Comparison of ENCODE assay signal across 18 cellular contexts in genomic region chr3:132245547-132245946, GRCh38.
DNase-seq lines count a peak whose midpoint lies in the region; ATAC-seq and TF ChIP-seq lines count a peak whose summit lies in the region.
"Had no signal": no experiment of that assay in that cellular context is flagged by ENCODE, and none has a peak within 500 bp of the region (broad histone marks: within the 10 kb centered on the region; RNA-seq: fewer than 3 reads in every experiment).

No MANE protein-coding gene starts in this region.

- H3K9me3 ChIP-seq in GM23248 (ENCODE audit: low read depth) = no peaks in the 10 kb centered on the region
- H3K9me3 ChIP-seq in PC-3 (ENCODE audit: low read length) = no peaks in the 10 kb centered on the region
- H3K9me3 ChIP-seq in prostate gland = no peaks in the 10 kb centered on the region
- H3K9me3 ChIP-seq: HAP-1, transverse colon had no signal

- no peak overlapping the region for H3K4me2 ChIP-seq in GM23248 (ENCODE audit: unreplicated experiment)
- no peak overlapping the region for H3K4me2 ChIP-seq in PC-3 (ENCODE audit: low read length)

- H3K79me2 ChIP-seq in GM23248 (ENCODE audit: insufficient read depth) (no peaks in the 10 kb centered on the region), PC-3 (ENCODE audit: low read length) (no peaks in the 10 kb centered on the region)

- TF ChIP-seq POLR2A in prostate gland (IDR thresholded peaks at IDR 0.05) = no peak

- no peaks in the 10 kb centered on the region for H3K36me3 ChIP-seq in GM23248 (ENCODE audit: low read depth)
- no peaks in the 10 kb centered on the region for H3K36me3 ChIP-seq in PC-3 (ENCODE audit: low read depth, low read length)
- H3K36me3 ChIP-seq in prostate gland = no peaks in the 10 kb centered on the region
- H3K36me3 ChIP-seq: cardiac muscle cell, HAP-1, transverse colon had no signal

- TF ChIP-seq CTCF in PC-3 (conservative IDR thresholded peaks at IDR 0.05; ENCODE audit: low read depth, low read length) = no peak
- no peak for TF ChIP-seq CTCF in epithelial cell of esophagus (IDR thresholded peaks at IDR 0.05; ENCODE audit: insufficient read depth, low read depth, low read length, missing control alignments)
- no peak for TF ChIP-seq CTCF in prostate gland (IDR thresholded peaks at IDR 0.05)

- POLR2A ChIA-PET in PC-3 (lab: Charles Lee; ENCODE audit: unreplicated experiment) = no interaction called here

- no peaks in the 10 kb centered on the region for H3K27me3 ChIP-seq in GM23248 (replicated peaks; ENCODE audit: insufficient read depth)
- H3K27me3 ChIP-seq in PC-3 (ENCODE audit: low read length) = no peaks in the 10 kb centered on the region
- no peaks in the 10 kb centered on the region for H3K27me3 ChIP-seq in prostate gland (replicated peaks; ENCODE audit: insufficient read depth)
- H3K27me3 ChIP-seq: cardiac muscle cell, transverse colon had no signal

- CTCF ChIA-PET in PC-3 (lab: Charles Lee) = no interaction called here

- ATAC-seq in PC-3 = no peak; the same call in 1 of the 2 replicates
- ATAC-seq in GM18868 (IDR thresholded peaks at IDR 0.05; ENCODE audit: unreplicated experiment) = no peak
- no peak for ATAC-seq in HG02763 (IDR thresholded peaks at IDR 0.05; ENCODE audit: unreplicated experiment)

- in situ Hi-C loops in GM23248 (cut with MboI) = no loop called here

- no peaks in the 10 kb centered on the region for H3K9me2 ChIP-seq in GM23248 (ENCODE audit: insufficient read depth)
- no peaks in the 10 kb centered on the region for H3K9me2 ChIP-seq in PC-3 (replicated peaks; ENCODE audit: low read length)

- H3K4me3 ChIP-seq in GM23248 = no peak overlapping the region
- H3K4me3 ChIP-seq in PC-3 (ENCODE audit: low read length) = no peak overlapping the region
- no peak overlapping the region for H3K4me3 ChIP-seq in epithelial cell of esophagus (ENCODE audit: low read length)
- no peak overlapping the region for H3K4me3 ChIP-seq in prostate gland
- H3K4me3 ChIP-seq: cardiac muscle cell, HAP-1, transverse colon had no signal

- H2AFZ ChIP-seq in GM23248 (no peak overlapping the region), PC-3 (ENCODE audit: low read length) (no peak overlapping the region)

- DNase-seq in GM23248 = peak; percentile 72
- DNase-seq in PC-3 = peak; percentile 24
- peak; percentile 62 for DNase-seq in epithelial cell of esophagus (ENCODE audit: low read depth)
- no peak for DNase-seq in prostate gland (ENCODE audit: low spot score)
- no peak for DNase-seq in midbrain (lab: John Stamatoyannopoulos, UW)
- DNase-seq: activated CD4-positive, alpha-beta T cell treated with anti-CD3 and anti-CD28 coated beads for 1 hour; AML-193; COR-L47; glutamatergic neuron; NCI-H1436 treated with DMSO at 0.1 percent for 48 hours; NCI-H82; occipital lobe; stimulated activated naive CD4-positive, alpha-beta T cell treated with Interleukin-2 at 50 U/mL for 16 hours; transverse colon had no signal

- no peaks in the 10 kb centered on the region for H4K20me1 ChIP-seq in GM23248 (ENCODE audit: insufficient read depth)
- H4K20me1 ChIP-seq in PC-3 (ENCODE audit: low read length) = no peaks in the 10 kb centered on the region

- intact Hi-C loops in PC-3 (cut with micrococcal nuclease) = loop anchor here (2.0 kb wide), 1 partner anchor 21 kb away; no protein-coding TSS in a partner anchor
- intact Hi-C loops in prostate gland (cut with DNase I) = no loop called here

- no peak overlapping the region for H3K9ac ChIP-seq in GM23248
- H3K9ac ChIP-seq in PC-3 (ENCODE audit: low read length) = no peak overlapping the region

- H3F3A ChIP-seq in GM23248 (ENCODE audit: insufficient read depth) (no peaks in the 10 kb centered on the region), PC-3 (ENCODE audit: low read length, unreplicated experiment) (no peaks in the 10 kb centered on the region)

- no peak overlapping the region for H3K27ac ChIP-seq in GM23248
- no peak overlapping the region for H3K27ac ChIP-seq in PC-3 (ENCODE audit: low read length)
- peak overlapping the region; percentile 53 to 73 for H3K27ac ChIP-seq in prostate gland
- H3K27ac ChIP-seq: cardiac muscle cell, transverse colon had no signal

- 36 to 38% methylated on average over 3 of the region's 3 CpGs for WGBS in GM23248 (ENCODE audit: low coverage in 1 of 2, low lambda C conversion rate in 2 of 2, missing lambda C conversion rate in 2 of 2), 2 experiments
- 45% methylated on average over 3 of the region's 3 CpGs for WGBS in prostate gland

- no peaks in the 10 kb centered on the region for H3K4me1 ChIP-seq in GM23248 (ENCODE audit: insufficient read depth)
- H3K4me1 ChIP-seq in PC-3 (ENCODE audit: insufficient read depth, low read length) = peaks cover 6% of the 10 kb centered on the region; the same call in 1 of the 2 replicates
- peaks cover 5% of the 10 kb centered on the region for H3K4me1 ChIP-seq in prostate gland (replicated peaks)
- H3K4me1 ChIP-seq: HAP-1, transverse colon had no signal

- no TSS peak for BruUV-seq in PC-3 (replicated peaks; lab: Mats Ljungman, UMichigan)

Comparison
In these comparisons a context has a peak if more than half of its experiments do, and no peak if none do; other contexts are left out.
1. DNase-seq: peak in GM23248 (single experiment), PC-3 (single experiment) and epithelial cell of esophagus (single experiment); none in prostate gland (single experiment) and midbrain (single experiment).
2. H3K27ac ChIP-seq: peak in prostate gland (2 of 2); none in GM23248 (single experiment) and PC-3 (single experiment).